8 cellular contexts compared by ENCODE assay signal in genomic region chrX:63784902-63785692, GRCh38. TPM values are rescaled to one million over a fixed set of nuclear protein-coding genes. Genes with fewer than 3 reads are reported as not detected.
DNase-seq lines count a peak whose midpoint lies in the region; ATAC-seq and TF ChIP-seq lines count a peak whose summit lies in the region.

Gene ARHGEF9, minus strand, starts transcription at chrX:63785214. Its CDS starts 69 bp downstream, at chrX:63785145.

- no peaks in the 10 kb centered on the region for H3F3A ChIP-seq in MM.1S (ENCODE audit: insufficient read depth, low read length)

- peak; percentile 5 for DNase-seq in activated naive CD4-positive, alpha-beta T cell treated with anti-CD3 and anti-CD28 coated beads for 36 hours
- no peak for DNase-seq in activated naive CD4-positive, alpha-beta T cell treated with anti-CD3 and anti-CD28 coated beads, Interleukin-2, amount 50 U/mL, for 16 hours
- DNase-seq in activated T-cell treated with anti-CD3 and anti-CD28 coated beads, Interleukin-2, amount 50 U/mL, for 72 hours = no peak
- peak; percentile 8 to 73 for DNase-seq in cardiac muscle cell (ENCODE audit: low read depth in 1 of 2, low spot score in 1 of 2)
- peak in 36 of 56 donors; percentile 0 to 39 (median 10) for DNase-seq in nucleus accumbens (lab: John Stamatoyannopoulos, UW)
- DNase-seq in COLO829 (ENCODE audit: low spot score) = no peak
- no peak for DNase-seq in MM.1S
- DNase-seq in GOT3 (lab: John Stamatoyannopoulos, UW) = no peak

- peak within 1 kb of the TSS; percentile 41 for H3K4me3 ChIP-seq in cardiac muscle cell
- no peak within 1 kb of the TSS for H3K4me3 ChIP-seq in MM.1S (ENCODE audit: low read length)

- H2AFZ ChIP-seq in MM.1S (ENCODE audit: low read length) = no peak within 1 kb of the TSS

- CTCF ChIA-PET in activated naive CD4-positive, alpha-beta T cell treated with anti-CD3 and anti-CD28 coated beads for 36 hours (lab: Charles Lee) = no interaction called here

- H3K4me1 Mint-ChIP-seq in activated naive CD4-positive, alpha-beta T cell treated with anti-CD3 and anti-CD28 coated beads for 36 hours (ENCODE audit: low read depth) = peaks cover 1% of the 10 kb centered on the region
- H3K4me1 Mint-ChIP-seq in activated T-cell treated with anti-CD3 and anti-CD28 coated beads, Interleukin-2, amount 50 U/mL, for 72 hours (ENCODE audit: low read depth) = no peaks in the 10 kb centered on the region

- H3K4me1 ChIP-seq in cardiac muscle cell (ENCODE audit: low read depth) (no peaks in the 10 kb centered on the region), MM.1S (ENCODE audit: low read length) (no peaks in the 10 kb centered on the region)

- H3K4me2 ChIP-seq in MM.1S (ENCODE audit: low read depth, low read length) = no peak within 1 kb of the TSS

- no peak for TF ChIP-seq CTCF in cardiac muscle cell (IDR thresholded peaks at IDR 0.05; ENCODE audit: low read depth, low read length)
- no peak for TF ChIP-seq CTCF in MM.1S (IDR thresholded peaks at IDR 0.05; ENCODE audit: low read length)

- no peak for ATAC-seq in activated T-cell treated with anti-CD3 and anti-CD28 coated beads, Interleukin-2, amount 50 U/mL, for 72 hours (replicated peaks in 1 of 2)

- no peaks in the 10 kb centered on the region for H3K79me2 ChIP-seq in MM.1S (ENCODE audit: low read length)

- no peaks in the 10 kb centered on the region for H3K36me3 Mint-ChIP-seq in activated naive CD4-positive, alpha-beta T cell treated with anti-CD3 and anti-CD28 coated beads for 36 hours (ENCODE audit: low read depth)
- H3K36me3 Mint-ChIP-seq in activated T-cell treated with anti-CD3 and anti-CD28 coated beads, Interleukin-2, amount 50 U/mL, for 72 hours (ENCODE audit: insufficient read depth in 2 of 2) = no peaks in the 10 kb centered on the region

- H3K9me2 ChIP-seq in MM.1S (replicated peaks; ENCODE audit: insufficient read depth, low read length) = no peaks in the 10 kb centered on the region

- H3K27me3 Mint-ChIP-seq in activated naive CD4-positive, alpha-beta T cell treated with anti-CD3 and anti-CD28 coated beads for 36 hours (ENCODE audit: low read depth) = no peaks in the 10 kb centered on the region
- peaks cover 28% of the 10 kb centered on the region for H3K27me3 Mint-ChIP-seq in activated T-cell treated with anti-CD3 and anti-CD28 coated beads, Interleukin-2, amount 50 U/mL, for 72 hours (ENCODE audit: low read depth)

- H3K9ac ChIP-seq in MM.1S (ENCODE audit: low read length) = no peak within 1 kb of the TSS

- intact Hi-C loops in activated naive CD4-positive, alpha-beta T cell treated with anti-CD3 and anti-CD28 coated beads for 36 hours (cut with micrococcal nuclease) = no loop called here

- H3K36me3 ChIP-seq in cardiac muscle cell (no peaks in the 10 kb centered on the region), MM.1S (replicated peaks; ENCODE audit: insufficient read depth, low read length) (no peaks in the 10 kb centered on the region)

- no peak within 1 kb of the TSS for H3K27ac Mint-ChIP-seq in activated naive CD4-positive, alpha-beta T cell treated with anti-CD3 and anti-CD28 coated beads for 36 hours
- no peak within 1 kb of the TSS for H3K27ac Mint-ChIP-seq in activated T-cell treated with anti-CD3 and anti-CD28 coated beads, Interleukin-2, amount 50 U/mL, for 72 hours

- no peaks in the 10 kb centered on the region for H4K20me1 ChIP-seq in MM.1S (ENCODE audit: insufficient read depth, low read length)

- no peaks in the 10 kb centered on the region for H3K27me3 ChIP-seq in cardiac muscle cell
- H3K27me3 ChIP-seq in MM.1S (replicated peaks; ENCODE audit: insufficient read depth, low read length) = no peaks in the 10 kb centered on the region

- peak within 1 kb of the TSS; percentile 54 for H3K4me3 Mint-ChIP-seq in activated naive CD4-positive, alpha-beta T cell treated with anti-CD3 and anti-CD28 coated beads for 36 hours
- H3K4me3 Mint-ChIP-seq in activated T-cell treated with anti-CD3 and anti-CD28 coated beads, Interleukin-2, amount 50 U/mL, for 72 hours = peak within 1 kb of the TSS; percentile 43 to 59

- H3K27ac ChIP-seq in cardiac muscle cell (peak within 1 kb of the TSS; percentile 84), MM.1S (ENCODE audit: low read length) (no peak within 1 kb of the TSS)

- no peaks in the 10 kb centered on the region for H3K9me3 ChIP-seq in cardiac muscle cell (ENCODE audit: low read depth)
- H3K9me3 ChIP-seq in MM.1S (replicated peaks; ENCODE audit: insufficient read depth, low read length) = no peaks in the 10 kb centered on the region; the same call in 1 of the 2 replicates

- no peaks in the 10 kb centered on the region for H3K9me3 Mint-ChIP-seq in activated naive CD4-positive, alpha-beta T cell treated with anti-CD3 and anti-CD28 coated beads for 36 hours
- H3K9me3 Mint-ChIP-seq in activated T-cell treated with anti-CD3 and anti-CD28 coated beads, Interleukin-2, amount 50 U/mL, for 72 hours = no peaks in the 10 kb centered on the region

RNA-seq across cellular contexts. Expression of gene ARHGEF9, which starts in this region (rescaled TPM):
- 10 to 100 TPM; 12.8 to 15.0 TPM for total RNA-seq in activated naive CD4-positive, alpha-beta T cell treated with anti-CD3 and anti-CD28 coated beads for 36 hours
- total RNA-seq in activated T-cell treated with anti-CD3 and anti-CD28 coated beads, Interleukin-2, amount 50 U/mL, for 72 hours = 10 to 100 TPM; 38.6 to 40.8 TPM
- 39.4 and 54.2 TPM in 2 replicates for total RNA-seq in cardiac muscle cell
- polyA plus RNA-seq in cardiac muscle cell = 27.2 and 34.9 TPM in 2 replicates

Comparison
In these comparisons a context has a peak if more than half of its experiments do, and no peak if none do; other contexts are left out.
1. DNase-seq: peak in activated naive CD4-positive, alpha-beta T cell treated with anti-CD3 and anti-CD28 coated beads for 36 hours (single experiment), cardiac muscle cell (2 of 2) and nucleus accumbens (36 of 56); none in activated naive CD4-positive, alpha-beta T cell treated with anti-CD3 and anti-CD28 coated beads, Interleukin-2, amount 50 U/mL, for 16 hours (single experiment), activated T-cell treated with anti-CD3 and anti-CD28 coated beads, Interleukin-2, amount 50 U/mL, for 72 hours (0 of 2), COLO829 (single experiment), MM.1S (single experiment) and GOT3 (single experiment).